In genomic region chr12:98644433-98644711, GRCh38 we compare ENCODE assay signal across 8 cellular contexts. TPM values are rescaled to one million over a fixed set of nuclear protein-coding genes. Genes with fewer than 3 reads are reported as not detected.
DNase-seq lines count a peak whose midpoint lies in the region; ATAC-seq and TF ChIP-seq lines count a peak whose summit lies in the region.

No MANE protein-coding gene starts in this region.

- no peaks in the 10 kb centered on the region for H3K9me3 Mint-ChIP-seq in activated naive CD8-positive, alpha-beta T cell treated with anti-CD3 and anti-CD28 coated beads, Interleukin-2, amount 50 U/mL, for 24 hours
- no peaks in the 10 kb centered on the region for H3K9me3 Mint-ChIP-seq in immature natural killer cell
- no peaks in the 10 kb centered on the region for H3K9me3 Mint-ChIP-seq in stimulated activated naive CD8-positive, alpha-beta T cell treated with anti-CD3 and anti-CD28 coated beads, Interleukin-15, amount 100 ng/mL, for 72 hours

- H3K4me3 ChIP-seq in GM12864 (ENCODE audit: low read depth, low read length): peak overlapping the region; percentile 98

- peaks cover 37% of the 10 kb centered on the region for H3K4me1 Mint-ChIP-seq in activated naive CD8-positive, alpha-beta T cell treated with anti-CD3 and anti-CD28 coated beads, Interleukin-2, amount 50 U/mL, for 24 hours
- peaks cover 25 to 44% of the 10 kb centered on the region in 2 donors for H3K4me1 Mint-ChIP-seq in immature natural killer cell
- H3K4me1 Mint-ChIP-seq in stimulated activated naive CD8-positive, alpha-beta T cell treated with anti-CD3 and anti-CD28 coated beads, Interleukin-15, amount 100 ng/mL, for 72 hours: peaks cover 33% of the 10 kb centered on the region

- no peaks in the 10 kb centered on the region for H3K27me3 Mint-ChIP-seq in activated naive CD8-positive, alpha-beta T cell treated with anti-CD3 and anti-CD28 coated beads, Interleukin-2, amount 50 U/mL, for 24 hours
- H3K27me3 Mint-ChIP-seq in immature natural killer cell (ENCODE audit: low read depth in 3 of 3): peaks cover 0 to 16% (median 4%) of the 10 kb centered on the region in 3 donors
- H3K27me3 Mint-ChIP-seq in stimulated activated naive CD8-positive, alpha-beta T cell treated with anti-CD3 and anti-CD28 coated beads, Interleukin-15, amount 100 ng/mL, for 72 hours: no peaks in the 10 kb centered on the region

- DNase-seq in GM12864 (ENCODE audit: low read depth) (no peak), HPDE6-E6E7 (ENCODE audit: extremely low spot score) (peak; percentile 48), immature natural killer cell (no peak), Kasumi-1 (lab: John Stamatoyannopoulos, UW) (no peak), NOMO-1 treated with DMSO at 0.1 percent for 48 hours (lab: John Stamatoyannopoulos, UW; ENCODE audit: unreplicated experiment) (no peak)
- DNase-seq in activated naive CD8-positive, alpha-beta T cell treated with anti-CD3 and anti-CD28 coated beads, Interleukin-2, amount 50 U/mL, for 24 hours: no peak
- DNase-seq in stimulated activated naive CD8-positive, alpha-beta T cell treated with anti-CD3 and anti-CD28 coated beads, Interleukin-15, amount 100 ng/mL, for 72 hours: no peak

- peak overlapping the region; percentile 94 for H3K4me3 Mint-ChIP-seq in activated naive CD8-positive, alpha-beta T cell treated with anti-CD3 and anti-CD28 coated beads, Interleukin-2, amount 50 U/mL, for 24 hours
- peak overlapping the region; percentile 95 to 99 (median 98) for H3K4me3 Mint-ChIP-seq in immature natural killer cell
- H3K4me3 Mint-ChIP-seq in stimulated activated naive CD8-positive, alpha-beta T cell treated with anti-CD3 and anti-CD28 coated beads, Interleukin-15, amount 100 ng/mL, for 72 hours: peak overlapping the region; percentile 97 to 99

- H3K36me3 Mint-ChIP-seq in activated naive CD8-positive, alpha-beta T cell treated with anti-CD3 and anti-CD28 coated beads, Interleukin-2, amount 50 U/mL, for 24 hours (ENCODE audit: low read depth): peaks cover 17% of the 10 kb centered on the region
- peaks cover 0 to 4% (median 0%) of the 10 kb centered on the region in 3 donors for H3K36me3 Mint-ChIP-seq in immature natural killer cell

- no peak for TF ChIP-seq CTCF in GM12864 (IDR thresholded peaks at IDR 0.05; ENCODE audit: low read depth, low read length, missing control alignments)

- peak; percentile 16 for ATAC-seq in GM21390 (IDR thresholded peaks at IDR 0.05; ENCODE audit: unreplicated experiment)
- ATAC-seq in activated naive CD8-positive, alpha-beta T cell treated with anti-CD3 and anti-CD28 coated beads, Interleukin-2, amount 50 U/mL, for 24 hours: peak; percentile 30
- ATAC-seq in stimulated activated naive CD8-positive, alpha-beta T cell treated with anti-CD3 and anti-CD28 coated beads, Interleukin-15, amount 100 ng/mL, for 72 hours: peak; percentile 44

- H3K27ac Mint-ChIP-seq in activated naive CD8-positive, alpha-beta T cell treated with anti-CD3 and anti-CD28 coated beads, Interleukin-2, amount 50 U/mL, for 24 hours: peak overlapping the region; percentile 95
- peak overlapping the region; percentile 86 to 97 (median 95) for H3K27ac Mint-ChIP-seq in immature natural killer cell
- H3K27ac Mint-ChIP-seq in stimulated activated naive CD8-positive, alpha-beta T cell treated with anti-CD3 and anti-CD28 coated beads, Interleukin-15, amount 100 ng/mL, for 72 hours: peak overlapping the region; percentile 97 to 98

RNA-seq across cellular contexts. Expression of gene IKBIP, which starts 0.2 kb away (rescaled TPM):
- 10 to 100 TPM in 1 of 3 donors, 1 to 10 TPM in 2; 6.7 to 13.5 (median 6.9) TPM for polyA plus RNA-seq in immature natural killer cell

RNA-seq across cellular contexts. Expression of gene APAF1, which starts 0.7 kb away (rescaled TPM):
- polyA plus RNA-seq in immature natural killer cell: 10 to 100 TPM in 1 of 3 donors, 1 to 10 TPM in 2; 5.5 to 12.6 (median 7.3) TPM

RNA-seq across cellular contexts. Expression of gene SLC25A3, which starts 50.9 kb away (rescaled TPM):
- 100 to 1,000 TPM; 238 to 406 (median 286) TPM for polyA plus RNA-seq in immature natural killer cell
